14 cellular contexts compared by ENCODE assay signal in genomic region chr1:168543840-168544498, GRCh38. TPM values are rescaled to one million over a fixed set of nuclear protein-coding genes. Genes with fewer than 3 reads are reported as not detected.
A peak's percentile ranks its signal among the peaks of the same experiment; 100 is the strongest.
DNase-seq lines count a peak whose midpoint lies in the region; ATAC-seq and FAIRE-seq lines count a peak whose summit lies in the region.
"Not testable (repeated sequence)": the region's sequence is repeated elsewhere in the genome, so short reads cannot be mapped to it uniquely, and the experiment has no call there.
"Had no signal": no experiment of that assay in that cellular context is flagged by ENCODE, and none has a peak within 500 bp of the region (broad histone marks: within the 10 kb centered on the region; RNA-seq: fewer than 3 reads in every experiment).

TSS of gene XCL2 (minus strand) at chr1:168543997. CDS start at chr1:168543964, 33 bp downstream.

- DNase-seq in GM18507 (ENCODE audit: extremely low spot score, insufficient read length, low read depth); activated CD4-positive, alpha-beta T cell treated with anti-CD3 and anti-CD28 coated beads for 36 hours; activated CD8-positive, alpha-beta memory T cell treated with anti-CD3 and anti-CD28 coated beads, Interleukin-2, amount 10 ng/mL, durations not matched to agents 7 days and 5 days; central memory CD8-positive, alpha-beta T cell (ENCODE audit: low spot score in 2 of 2); naive thymus-derived CD8-positive, alpha-beta T cell: not testable (repeated sequence)

- CTCF ChIA-PET in activated CD4-positive, alpha-beta T cell treated with anti-CD3 and anti-CD28 coated beads for 36 hours (lab: Charles Lee): not testable (repeated sequence)
- CTCF ChIA-PET in activated CD8-positive, alpha-beta memory T cell treated with anti-CD3 and anti-CD28 coated beads, Interleukin-2, amount 10 ng/mL, durations not matched to agents 7 days and 5 days (lab: Charles Lee): interaction anchor here (1.1 kb wide), 1 partner anchor 104 kb away, joined by 3 read pairs; no protein-coding TSS in a partner anchor

- H3K27ac Mint-ChIP-seq in activated CD4-positive, alpha-beta T cell treated with anti-CD3 and anti-CD28 coated beads for 36 hours; activated naive CD4-positive, alpha-beta T cell treated with anti-CD3 and anti-CD28 coated beads, Interleukin-2, amount 50 U/mL, for 24 hours: not testable (repeated sequence)
- H3K27ac Mint-ChIP-seq in activated CD8-positive, alpha-beta memory T cell treated with anti-CD3 and anti-CD28 coated beads, Interleukin-2, amount 10 ng/mL, durations not matched to agents 7 days and 5 days: peak within 1 kb of the TSS; percentile 80
- H3K27ac Mint-ChIP-seq in central memory CD8-positive, alpha-beta T cell (ENCODE audit: low read depth): peak within 1 kb of the TSS; percentile 69
- H3K27ac Mint-ChIP-seq in naive thymus-derived CD8-positive, alpha-beta T cell: peak within 1 kb of the TSS in 7 of 10 donors; percentile 25 to 90 (median 61)
- peak within 1 kb of the TSS; percentile 98 for H3K27ac Mint-ChIP-seq in stimulated activated naive CD8-positive, alpha-beta T cell treated with anti-CD3 and anti-CD28 coated beads, Interleukin-15, Interleukin-2, amounts not matched to agents 100 ng/mL and 50 ng/mL, for 24 hours

- not testable (repeated sequence) for H3K9me3 Mint-ChIP-seq in activated CD4-positive, alpha-beta T cell treated with anti-CD3 and anti-CD28 coated beads for 36 hours (ENCODE audit: low read depth); activated CD8-positive, alpha-beta memory T cell treated with anti-CD3 and anti-CD28 coated beads, Interleukin-2, amount 10 ng/mL, durations not matched to agents 7 days and 5 days (ENCODE audit: low read depth); activated naive CD4-positive, alpha-beta T cell treated with anti-CD3 and anti-CD28 coated beads, Interleukin-2, amount 50 U/mL, for 24 hours; central memory CD8-positive, alpha-beta T cell; stimulated activated naive CD8-positive, alpha-beta T cell treated with anti-CD3 and anti-CD28 coated beads, Interleukin-15, Interleukin-2, amounts not matched to agents 100 ng/mL and 50 ng/mL, for 24 hours
- peaks cover 0 to 16% (median 3%) of the 10 kb centered on the region in 9 donors for H3K9me3 Mint-ChIP-seq in naive thymus-derived CD8-positive, alpha-beta T cell

- POLR2A ChIA-PET in activated CD4-positive, alpha-beta T cell treated with anti-CD3 and anti-CD28 coated beads for 36 hours (lab: Charles Lee); naive thymus-derived CD8-positive, alpha-beta T cell (lab: Charles Lee): not testable (repeated sequence)

- H3K4me3 Mint-ChIP-seq in activated CD4-positive, alpha-beta T cell treated with anti-CD3 and anti-CD28 coated beads for 36 hours: not testable (repeated sequence)
- peak within 1 kb of the TSS; percentile 60 for H3K4me3 Mint-ChIP-seq in activated CD8-positive, alpha-beta memory T cell treated with anti-CD3 and anti-CD28 coated beads, Interleukin-2, amount 10 ng/mL, durations not matched to agents 7 days and 5 days
- peak within 1 kb of the TSS; percentile 61 for H3K4me3 Mint-ChIP-seq in activated naive CD4-positive, alpha-beta T cell treated with anti-CD3 and anti-CD28 coated beads, Interleukin-2, amount 50 U/mL, for 24 hours
- peak within 1 kb of the TSS; percentile 90 for H3K4me3 Mint-ChIP-seq in central memory CD8-positive, alpha-beta T cell
- H3K4me3 Mint-ChIP-seq in naive thymus-derived CD8-positive, alpha-beta T cell: peak within 1 kb of the TSS in 6 of 10 donors; percentile 36 to 97 (median 61)
- peak within 1 kb of the TSS; percentile 99 for H3K4me3 Mint-ChIP-seq in stimulated activated naive CD8-positive, alpha-beta T cell treated with anti-CD3 and anti-CD28 coated beads, Interleukin-15, Interleukin-2, amounts not matched to agents 100 ng/mL and 50 ng/mL, for 24 hours

- peak; percentile 65 for FAIRE-seq in GM18507 (lab: Jason Lieb, UNC)

- intact Hi-C loops in activated CD4-positive, alpha-beta T cell treated with anti-CD3 and anti-CD28 coated beads for 36 hours (cut with DNase I, micrococcal nuclease): not testable (repeated sequence)

- ATAC-seq in activated CD4-positive, alpha-beta T cell treated with anti-CD3 and anti-CD28 coated beads for 36 hours: peak; percentile 16
- ATAC-seq in activated CD8-positive, alpha-beta memory T cell treated with anti-CD3 and anti-CD28 coated beads, Interleukin-2, amount 10 ng/mL, durations not matched to agents 7 days and 5 days: peak; percentile 69
- ATAC-seq in central memory CD8-positive, alpha-beta T cell (replicated peaks; ENCODE audit: extremely low read depth, poor library complexity, severe bottlenecking): peak; percentile 92
- peak in 1 of 2 donors; percentile 52 for ATAC-seq in naive thymus-derived CD8-positive, alpha-beta T cell

- H3K27me3 Mint-ChIP-seq in activated CD4-positive, alpha-beta T cell treated with anti-CD3 and anti-CD28 coated beads for 36 hours; activated naive CD4-positive, alpha-beta T cell treated with anti-CD3 and anti-CD28 coated beads, Interleukin-2, amount 50 U/mL, for 24 hours; central memory CD8-positive, alpha-beta T cell; naive thymus-derived CD8-positive, alpha-beta T cell; stimulated activated naive CD8-positive, alpha-beta T cell treated with anti-CD3 and anti-CD28 coated beads, Interleukin-15, Interleukin-2, amounts not matched to agents 100 ng/mL and 50 ng/mL, for 24 hours: not testable (repeated sequence)
- peaks cover 16% of the 10 kb centered on the region for H3K27me3 Mint-ChIP-seq in activated CD8-positive, alpha-beta memory T cell treated with anti-CD3 and anti-CD28 coated beads, Interleukin-2, amount 10 ng/mL, durations not matched to agents 7 days and 5 days

- not testable (repeated sequence) for H3K36me3 Mint-ChIP-seq in activated CD4-positive, alpha-beta T cell treated with anti-CD3 and anti-CD28 coated beads for 36 hours (ENCODE audit: low read depth); activated naive CD4-positive, alpha-beta T cell treated with anti-CD3 and anti-CD28 coated beads, Interleukin-2, amount 50 U/mL, for 24 hours; naive thymus-derived CD8-positive, alpha-beta T cell
- H3K36me3 Mint-ChIP-seq in activated CD8-positive, alpha-beta memory T cell treated with anti-CD3 and anti-CD28 coated beads, Interleukin-2, amount 10 ng/mL, durations not matched to agents 7 days and 5 days: peaks cover 37% of the 10 kb centered on the region
- peaks cover 12% of the 10 kb centered on the region for H3K36me3 Mint-ChIP-seq in central memory CD8-positive, alpha-beta T cell (ENCODE audit: insufficient read depth)
- H3K36me3 Mint-ChIP-seq in stimulated activated naive CD8-positive, alpha-beta T cell treated with anti-CD3 and anti-CD28 coated beads, Interleukin-15, Interleukin-2, amounts not matched to agents 100 ng/mL and 50 ng/mL, for 24 hours (ENCODE audit: low read depth): peaks cover 32% of the 10 kb centered on the region

- not testable (repeated sequence) for H3K4me1 Mint-ChIP-seq in activated CD4-positive, alpha-beta T cell treated with anti-CD3 and anti-CD28 coated beads for 36 hours
- peaks cover 30% of the 10 kb centered on the region for H3K4me1 Mint-ChIP-seq in activated CD8-positive, alpha-beta memory T cell treated with anti-CD3 and anti-CD28 coated beads, Interleukin-2, amount 10 ng/mL, durations not matched to agents 7 days and 5 days
- H3K4me1 Mint-ChIP-seq in activated naive CD4-positive, alpha-beta T cell treated with anti-CD3 and anti-CD28 coated beads, Interleukin-2, amount 50 U/mL, for 24 hours: peaks cover 19% of the 10 kb centered on the region
- peaks cover 27% of the 10 kb centered on the region for H3K4me1 Mint-ChIP-seq in central memory CD8-positive, alpha-beta T cell
- H3K4me1 Mint-ChIP-seq in naive thymus-derived CD8-positive, alpha-beta T cell: peaks cover 10 to 38% (median 29%) of the 10 kb centered on the region in 4 donors
- peaks cover 35% of the 10 kb centered on the region for H3K4me1 Mint-ChIP-seq in stimulated activated naive CD8-positive, alpha-beta T cell treated with anti-CD3 and anti-CD28 coated beads, Interleukin-15, Interleukin-2, amounts not matched to agents 100 ng/mL and 50 ng/mL, for 24 hours (ENCODE audit: low read depth)

RNA-seq across cellular contexts. Expression of gene XCL2, which starts in this region (rescaled TPM):
- 1 to 10 TPM; 1.0 to 1.5 TPM for total RNA-seq in activated CD4-positive, alpha-beta T cell treated with anti-CD3 and anti-CD28 coated beads for 36 hours
- 10 to 100 TPM; 17.8 to 37.9 TPM for total RNA-seq in activated CD8-positive, alpha-beta memory T cell treated with anti-CD3 and anti-CD28 coated beads, Interleukin-2, amount 10 ng/mL, durations not matched to agents 7 days and 5 days
- not detected for total RNA-seq in naive thymus-derived CD8-positive, alpha-beta T cell
- 100 to 1,000 TPM in 1 of 3 donors, 1 to 10 TPM in 1, under 1 TPM in 1; 0.39 to 136 (median 1.9) TPM for polyA plus RNA-seq in naive thymus-derived CD8-positive, alpha-beta T cell
- total RNA-seq: A673, Calu3, GM23248, H7, NCI-H460, Right ventricle myocardium superior, SJSA1 had no signal
- polyA plus RNA-seq: GM23248 had no signal

Comparison
In these comparisons a context has a peak if more than half of its experiments do, and no peak if none do; other contexts are left out.
1. RNA of gene XCL2 (total RNA-seq): 17.8 to 37.9 TPM in activated CD8-positive, alpha-beta memory T cell treated with anti-CD3 and anti-CD28 coated beads, Interleukin-2, amount 10 ng/mL, durations not matched to agents 7 days and 5 days; 1.0 to 1.5 TPM in activated CD4-positive, alpha-beta T cell treated with anti-CD3 and anti-CD28 coated beads for 36 hours and not detected in naive thymus-derived CD8-positive, alpha-beta T cell; every median in the first group is over 4 times any median in the second.